Comparison of ENCODE assay signal across 2 cellular contexts in the genomic region with DNA sequence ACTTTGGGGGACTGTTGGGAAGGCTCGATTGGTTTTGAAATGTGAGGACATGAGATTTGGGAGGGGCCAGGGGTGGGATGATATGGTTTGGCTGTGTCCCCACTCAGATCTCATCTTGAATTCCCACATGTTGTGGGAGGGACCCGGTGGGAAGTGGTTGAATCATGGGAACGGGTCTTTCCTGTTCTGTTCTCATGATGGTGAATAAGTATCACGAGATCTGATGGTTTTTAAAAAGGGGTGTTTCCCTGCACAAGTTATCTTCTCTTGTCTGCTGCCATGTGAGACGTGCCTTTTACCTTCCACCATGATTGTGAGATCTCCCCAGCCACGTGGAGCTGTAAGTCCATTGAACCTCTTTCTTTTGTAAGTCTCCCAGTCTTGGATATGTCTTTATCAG.
TF ChIP-seq lines count a peak whose summit lies in the region.

No MANE protein-coding gene starts in this region.

TF ChIP-seq in HEK293, 187 proteins besides CTCF, POLR2A, EP300 and RAD21:
- 0 out of 2 replicates have a peak, but pooled peaks have one; percentile 19 for TF ChIP-seq EGR2 (tag by site-specific recombination; IDR thresholded peaks at IDR 0.05; ENCODE audit: low read depth)
TF ChIP-seq in HEK293: peak in this region for 1; not testable (repeated sequence) for 186.

TF ChIP-seq in K562, 482 proteins besides CTCF, POLR2A, EP300 and RAD21:
- peak; percentile 24 for TF ChIP-seq ZFP36 (IDR thresholded peaks at IDR 0.05; ENCODE audit: low read depth, low read length, partially characterized antibody)
TF ChIP-seq in K562: peak in this region for 1; not testable (repeated sequence) for 481.
